ENCODE assay signal across 8 cellular contexts in the genomic region with DNA sequence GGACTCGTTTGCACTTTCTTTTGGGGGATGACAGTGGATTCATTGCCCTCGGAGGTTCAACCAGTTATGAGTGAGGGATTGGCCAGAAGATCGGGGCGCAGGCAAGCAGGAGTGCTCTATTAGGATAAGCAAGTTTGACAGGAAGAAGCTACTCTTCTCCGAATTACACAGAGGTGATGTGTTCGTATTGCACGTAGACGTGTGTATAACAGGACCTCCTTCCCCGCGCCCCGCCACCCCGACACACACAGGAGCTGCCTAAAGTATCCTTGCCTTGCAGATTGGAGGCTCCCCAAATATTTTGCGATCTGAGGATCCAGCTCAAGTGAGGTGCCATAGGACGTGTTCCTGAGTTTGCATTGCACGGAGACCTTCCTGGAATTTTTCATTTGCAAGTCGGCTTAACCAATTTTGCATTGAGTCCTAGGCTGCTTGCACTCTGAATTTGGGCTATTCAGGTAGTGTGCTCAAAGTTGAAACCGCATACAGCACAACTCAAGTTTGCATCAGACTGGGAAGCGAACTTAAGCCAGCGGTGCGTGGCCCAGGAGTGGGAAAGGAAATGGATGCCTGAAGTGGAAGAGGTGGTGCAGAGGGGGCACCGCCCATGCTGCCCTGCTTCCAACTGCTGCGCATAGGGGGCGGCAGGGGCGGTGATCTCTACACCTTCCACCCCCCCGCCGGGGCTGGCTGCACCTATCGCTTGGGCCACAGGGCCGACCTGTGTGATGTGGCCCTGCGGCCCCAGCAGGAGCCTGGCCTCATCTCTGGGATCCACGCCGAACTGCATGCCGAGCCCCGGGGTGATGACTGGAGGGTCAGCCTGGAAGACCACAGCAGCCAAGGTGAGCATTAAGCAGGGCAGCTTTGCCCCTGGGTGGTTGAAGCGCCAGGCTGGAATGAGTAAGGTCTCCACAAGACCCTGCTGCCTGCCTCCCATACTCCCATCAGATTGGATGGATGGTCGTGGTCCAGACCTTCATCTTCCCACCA. TPM values are rescaled to one million over a fixed set of nuclear protein-coding genes. Genes with fewer than 3 reads are reported as not detected.
DNase-seq lines count a peak whose midpoint lies in the region; ATAC-seq and TF ChIP-seq lines count a peak whose summit lies in the region.

No MANE protein-coding gene starts in this region.

- peak overlapping the region; percentile 65 for H3K4me3 ChIP-seq in WERI-Rb-1 (ENCODE audit: low read depth, low read length)
- peak overlapping the region; percentile 58 to 86 (median 75) for H3K4me3 ChIP-seq in esophagus squamous epithelium

- H3K27me3 Mint-ChIP-seq in progenitor cell of endocrine pancreas = peaks cover 10% of the 10 kb centered on the region

- H3K27ac Mint-ChIP-seq in progenitor cell of endocrine pancreas = peak overlapping the region; percentile 90

- no peaks in the 10 kb centered on the region for H3K9me3 Mint-ChIP-seq in progenitor cell of endocrine pancreas (ENCODE audit: low read depth)

- H3K9me3 ChIP-seq in WERI-Rb-1 (ENCODE audit: severe bottlenecking) (no peaks in the 10 kb centered on the region), esophagus squamous epithelium (no peaks in the 10 kb centered on the region)

- H3K27ac ChIP-seq in WERI-Rb-1 (peak overlapping the region; percentile 75), esophagus squamous epithelium (peak overlapping the region; percentile 71 to 91 (median 86))

- 2 to 3% methylated on average over 18 to 22 of the region's 35 CpGs for WGBS in esophagus squamous epithelium, 2 donors

- DNase-seq in NCI-H1436 (lab: John Stamatoyannopoulos, UW) (peak; percentile 27), NCI-H1436 treated with DMSO at 0.1 percent for 48 hours (lab: John Stamatoyannopoulos, UW) (no peak), WERI-Rb-1 (no peak), esophagus squamous epithelium (lab: John Stamatoyannopoulos, UW) (no peak), progenitor cell of endocrine pancreas (ENCODE audit: low spot score, unreplicated experiment) (no peak), OCI-M2 (lab: John Stamatoyannopoulos, UW; ENCODE audit: unreplicated experiment) (no peak), NCI-H2107 (lab: John Stamatoyannopoulos, UW) (no peak)

- peaks cover 5% of the 10 kb centered on the region for H3K36me3 Mint-ChIP-seq in progenitor cell of endocrine pancreas (ENCODE audit: insufficient read depth)

- intact Hi-C loops in esophagus squamous epithelium (cut with DNase I) = no loop called here

- peaks cover 10 to 40% (median 16%) of the 10 kb centered on the region in 3 donors for H3K4me1 ChIP-seq in esophagus squamous epithelium

- H3K36me3 ChIP-seq in WERI-Rb-1 (peaks cover 75% of the 10 kb centered on the region), esophagus squamous epithelium (peaks cover 4 to 48% (median 4%) of the 10 kb centered on the region in 3 donors)

- peak; percentile 2 for ATAC-seq in HG03342 (IDR thresholded peaks at IDR 0.05; ENCODE audit: unreplicated experiment)

- peak overlapping the region; percentile 79 for H3K4me3 Mint-ChIP-seq in progenitor cell of endocrine pancreas (ENCODE audit: low read depth)

- TF ChIP-seq CTCF in WERI-Rb-1 (IDR thresholded peaks at IDR 0.05; ENCODE audit: low read depth, low read length) (no peak), esophagus squamous epithelium (IDR thresholded peaks at IDR 0.05) (no peak), progenitor cell of endocrine pancreas (IDR thresholded peaks at IDR 0.05; ENCODE audit: unreplicated experiment) (no peak)

- TF ChIP-seq POLR2A in esophagus squamous epithelium (IDR thresholded peaks at IDR 0.05) = peak in 1 of 4 donors; percentile 0

- peaks cover 12% of the 10 kb centered on the region for H3K4me1 Mint-ChIP-seq in progenitor cell of endocrine pancreas (ENCODE audit: low read depth)

- H3K27me3 ChIP-seq in WERI-Rb-1 (ENCODE audit: insufficient read depth, low read depth, severe bottlenecking) = no peaks in the 10 kb centered on the region
- H3K27me3 ChIP-seq in esophagus squamous epithelium = no peaks in the 10 kb centered on the region

RNA-seq across cellular contexts. Expression of gene TCF19, which starts 0.8 kb away (rescaled TPM):
- total RNA-seq in esophagus squamous epithelium (10 to 100 TPM; 12.2 to 17.2 (median 16.6) TPM), progenitor cell of endocrine pancreas (9.3 and 9.6 TPM in 2 replicates)

RNA-seq across cellular contexts. Expression of gene CCHCR1, which starts 1.6 kb away (rescaled TPM):
- total RNA-seq in esophagus squamous epithelium (10 to 100 TPM; 11.9 to 21.1 (median 16.2) TPM), progenitor cell of endocrine pancreas (47.2 and 47.3 TPM in 2 replicates)

RNA-seq across cellular contexts. Expression of gene POU5F1, which starts 11.3 kb away (rescaled TPM):
- total RNA-seq in esophagus squamous epithelium (1 to 10 TPM in 3 of 4 donors, under 1 TPM in 1; 0.92 to 5.5 (median 3.3) TPM), progenitor cell of endocrine pancreas (0.49 and 1.6 TPM in 2 replicates)

RNA-seq across cellular contexts. Expression of gene PSORS1C2, which starts 20.3 kb away (rescaled TPM):
- total RNA-seq in esophagus squamous epithelium = under 1 TPM in 1 of 4 donors, not detected in 3; 0.91 TPM
- total RNA-seq in progenitor cell of endocrine pancreas = not detected in 2 replicates

RNA-seq across cellular contexts. Expression of gene CDSN, which starts 38.9 kb away (rescaled TPM):
- total RNA-seq in esophagus squamous epithelium (under 1 TPM in 1 of 4 donors, not detected in 3; 0.13 TPM), progenitor cell of endocrine pancreas (not detected in 2 replicates)
